Comparison of ENCODE assay signal across 1 cellular context in genomic region chr7:151131622-151132293, GRCh38.
TF ChIP-seq lines count a peak whose summit lies in the region.

No MANE protein-coding gene starts in this region.

TF ChIP-seq in K562, 482 proteins besides CTCF, POLR2A, EP300 and RAD21:
- TF ChIP-seq, protein P1, sequence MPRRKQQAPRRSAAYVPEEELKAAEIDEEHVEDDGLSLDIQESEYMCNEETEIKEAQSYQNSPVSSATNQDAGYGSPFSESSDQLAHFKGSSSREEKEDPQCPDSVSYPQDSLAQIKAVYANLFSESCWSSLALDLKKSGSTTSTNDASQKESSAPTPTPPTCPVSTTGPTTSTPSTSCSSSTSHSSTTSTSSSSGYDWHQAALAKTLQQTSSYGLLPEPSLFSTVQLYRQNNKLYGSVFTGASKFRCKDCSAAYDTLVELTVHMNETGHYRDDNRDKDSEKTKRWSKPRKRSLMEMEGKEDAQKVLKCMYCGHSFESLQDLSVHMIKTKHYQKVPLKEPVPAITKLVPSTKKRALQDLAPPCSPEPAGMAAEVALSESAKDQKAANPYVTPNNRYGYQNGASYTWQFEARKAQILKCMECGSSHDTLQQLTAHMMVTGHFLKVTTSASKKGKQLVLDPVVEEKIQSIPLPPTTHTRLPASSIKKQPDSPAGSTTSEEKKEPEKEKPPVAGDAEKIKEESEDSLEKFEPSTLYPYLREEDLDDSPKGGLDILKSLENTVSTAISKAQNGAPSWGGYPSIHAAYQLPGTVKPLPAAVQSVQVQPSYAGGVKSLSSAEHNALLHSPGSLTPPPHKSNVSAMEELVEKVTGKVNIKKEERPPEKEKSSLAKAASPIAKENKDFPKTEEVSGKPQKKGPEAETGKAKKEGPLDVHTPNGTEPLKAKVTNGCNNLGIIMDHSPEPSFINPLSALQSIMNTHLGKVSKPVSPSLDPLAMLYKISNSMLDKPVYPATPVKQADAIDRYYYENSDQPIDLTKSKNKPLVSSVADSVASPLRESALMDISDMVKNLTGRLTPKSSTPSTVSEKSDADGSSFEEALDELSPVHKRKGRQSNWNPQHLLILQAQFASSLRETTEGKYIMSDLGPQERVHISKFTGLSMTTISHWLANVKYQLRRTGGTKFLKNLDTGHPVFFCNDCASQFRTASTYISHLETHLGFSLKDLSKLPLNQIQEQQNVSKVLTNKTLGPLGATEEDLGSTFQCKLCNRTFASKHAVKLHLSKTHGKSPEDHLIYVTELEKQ (CRISPR knock-in tag; IDR thresholded peaks at IDR 0.05) = no peak
- peak; percentile 41 for TF ChIP-seq RBM22 (IDR thresholded peaks at IDR 0.05; ENCODE audit: low read depth, low read length, poor library complexity, severe bottlenecking)
- peak; percentile 54 for TF ChIP-seq POLR2G (IDR thresholded peaks at IDR 0.05; ENCODE audit: low read depth, low read length)
TF ChIP-seq in K562: peak in this region for 2.
